Comparison of ENCODE assay signal across 8 cellular contexts in genomic region chr19:19663292-19664120, GRCh38. TPM values are rescaled to one million over a fixed set of nuclear protein-coding genes. Genes with fewer than 3 reads are reported as not detected.
DNase-seq lines count a peak whose midpoint lies in the region; ATAC-seq, FAIRE-seq and TF ChIP-seq lines count a peak whose summit lies in the region.

Gene ATP13A1 (minus strand): TSS chr19:19663676. CDS start chr19:19663666, 10 bp downstream.

- CTCF ChIA-PET in HepG2 (lab: Yijun Ruan, JAX; ENCODE audit: low intra/inter-chr PET ratio, low total read pairs) = no interaction called here

- POLR2A ChIA-PET in HepG2 (lab: Yijun Ruan, JAX) = interaction anchor here (0.6 to 1.6 kb wide), 6 partner anchors 14 to 203 kb away, joined by 3 to 18 read pairs (median 6); partner anchors contain the start of genes ZNF14 and ZNF253

- intact Hi-C loops in HepG2 (cut with micrococcal nuclease; ENCODE audit: unreplicated experiment) = loop anchor here (2.0 kb wide), 1 partner anchor 203 kb away; no protein-coding TSS in a partner anchor

- peak; percentile 73 to 84 for TF ChIP-seq POLR2A in HepG2 (IDR thresholded peaks at IDR 0.05; ENCODE audit: insufficient read depth in 1 of 2, low read depth in 2 of 2, low read length in 2 of 2)

- peak; percentile 70 to 75 for ATAC-seq in CD4-positive, CD25-positive, alpha-beta regulatory T cell (ENCODE audit: low read depth in 2 of 2)
- ATAC-seq in GM19395 (IDR thresholded peaks at IDR 0.05; ENCODE audit: unreplicated experiment) (peak; percentile 70), HG03565 (IDR thresholded peaks at IDR 0.05; ENCODE audit: unreplicated experiment) (peak; percentile 59), HepG2 (peak; percentile 87)

- in situ Hi-C loops in HepG2 (cut with HindIII; ENCODE audit: extremely low pct_ligation_motif_present, low pct_unique_long_range_greater_than_20kb) = no loop called here

- H3K27ac Mint-ChIP-seq in CD4-positive, CD25-positive, alpha-beta regulatory T cell = peak within 1 kb of the TSS; percentile 97 to 98 (median 98)

- 2% methylated on average over 10 of the region's 81 CpGs for WGBS in HepG2 (ENCODE audit: low lambda C conversion rate)

- H3K4me3 Mint-ChIP-seq in CD4-positive, CD25-positive, alpha-beta regulatory T cell = peak within 1 kb of the TSS; percentile 91 to 99 (median 94)

- peaks cover 9 to 55% (median 26%) of the 10 kb centered on the region in 4 donors for H3K4me1 Mint-ChIP-seq in CD4-positive, CD25-positive, alpha-beta regulatory T cell

- peaks cover 32% of the 10 kb centered on the region for H3K79me2 ChIP-seq in HepG2 (ENCODE audit: insufficient read depth, low read length)

- peaks cover 20% of the 10 kb centered on the region for H4K20me1 ChIP-seq in HepG2 (ENCODE audit: insufficient read depth, low read length)

- H3K27me3 Mint-ChIP-seq in CD4-positive, CD25-positive, alpha-beta regulatory T cell = peaks cover 6% of the 10 kb centered on the region

- TF ChIP-seq CTCF in HepG2 (CRISPR knock-in tag; IDR thresholded peaks at IDR 0.05) = 0 out of 2 replicates have a peak, but pooled peaks have one; percentile 13

- peaks cover 43% of the 10 kb centered on the region for H3K4me1 ChIP-seq in CD4-positive, CD25-positive, alpha-beta regulatory T cell (ENCODE audit: control insufficient read depth, insufficient read depth, low read length, poor library complexity, severe bottlenecking)
- peaks cover 56% of the 10 kb centered on the region for H3K4me1 ChIP-seq in HepG2 (ENCODE audit: insufficient read depth, low read length)

- peak; percentile 55 for TF ChIP-seq RAD21 in HepG2 (CRISPR knock-in tag; IDR thresholded peaks at IDR 0.05)

- DNase-seq in CD4-positive, CD25-positive, alpha-beta regulatory T cell = peak; percentile 92 to 98 (median 95)
- DNase-seq in NCI-H748 treated with DMSO at 0.1 percent for 48 hours (lab: John Stamatoyannopoulos, UW) = peak; percentile 92
- DNase-seq in activated CD4-positive, alpha-beta T cell treated with anti-CD3 and anti-CD28 coated beads, Interleukin-2, amount 50 U/mL, for 24 hours (ENCODE audit: low read depth in 1 of 2, low spot score in 1 of 2) = peak; percentile 90 to 93
- DNase-seq in dermis blood vessel endothelial cell = peak; percentile 97
- peak; percentile 95 for DNase-seq in HepG2 (ENCODE audit: low spot score)
- peak; percentile 90 for DNase-seq in stimulated activated CD4-positive, alpha-beta T cell treated with anti-CD3 and anti-CD28 coated beads, Interleukin-4, amount 100 ng/mL, for 1 hour

- H3K4me2 ChIP-seq in HepG2 (ENCODE audit: low read depth, low read length) = peak within 1 kb of the TSS; percentile 92

- TF ChIP-seq EP300 in HepG2 (IDR thresholded peaks at IDR 0.05; ENCODE audit: low read depth in 2 of 2, low read length in 2 of 2) = no peak; a peak in 1 of 4 replicates
- no peak for TF ChIP-seq EP300 in HepG2 (CRISPR knock-in tag; IDR thresholded peaks at IDR 0.05; ENCODE audit: borderline replicate concordance)

- H3K36me3 Mint-ChIP-seq in CD4-positive, CD25-positive, alpha-beta regulatory T cell = peaks cover 8% of the 10 kb centered on the region

- H3K9me3 ChIP-seq in CD4-positive, CD25-positive, alpha-beta regulatory T cell (ENCODE audit: control insufficient read depth in 2 of 2, low read length in 2 of 2) = peaks cover 3 to 17% of the 10 kb centered on the region in 2 experiments
- H3K9me3 ChIP-seq in HepG2 (ENCODE audit: low read length) = no peaks in the 10 kb centered on the region

- no peak within 1 kb of the TSS for H2AFZ ChIP-seq in HepG2 (ENCODE audit: low read length)

- H3K9me3 Mint-ChIP-seq in CD4-positive, CD25-positive, alpha-beta regulatory T cell = peaks cover 0 to 8% (median 0%) of the 10 kb centered on the region in 7 donors

- peaks cover 14% of the 10 kb centered on the region for H3K36me3 ChIP-seq in CD4-positive, CD25-positive, alpha-beta regulatory T cell (ENCODE audit: control insufficient read depth, insufficient read depth, low read length)
- H3K36me3 ChIP-seq in HepG2 (replicated peaks in 1 of 2; ENCODE audit: control insufficient read depth in 1 of 2, insufficient read depth in 2 of 2, low read length in 2 of 2) = peaks cover 11 to 13% of the 10 kb centered on the region in 2 experiments; a peak in 4 of 5 replicates

- H3K9ac ChIP-seq in HepG2 (ENCODE audit: insufficient read depth, low read depth, low read length) = peak within 1 kb of the TSS; percentile 92

- no peaks in the 10 kb centered on the region for H3K27me3 ChIP-seq in CD4-positive, CD25-positive, alpha-beta regulatory T cell (ENCODE audit: control insufficient read depth, insufficient read depth, low read length)
- no peaks in the 10 kb centered on the region; a peak in 1 of 5 replicates for H3K27me3 ChIP-seq in HepG2 (ENCODE audit: control insufficient read depth in 1 of 2, insufficient read depth in 2 of 2, low read length in 2 of 2)

- peak within 1 kb of the TSS; percentile 84 for H3K4me3 ChIP-seq in CD4-positive, CD25-positive, alpha-beta regulatory T cell (ENCODE audit: low read depth, low read length)
- H3K4me3 ChIP-seq in HepG2 (replicated peaks in 1 of 3; ENCODE audit: insufficient read depth in 1 of 3, low read depth in 2 of 3, low read length in 3 of 3) = peak within 1 kb of the TSS; percentile 79 to 99 (median 95)

- H3K27ac ChIP-seq in CD4-positive, CD25-positive, alpha-beta regulatory T cell (ENCODE audit: insufficient read depth, low read length, poor library complexity, severe bottlenecking) = peak within 1 kb of the TSS; percentile 96
- H3K27ac ChIP-seq in HepG2 (ENCODE audit: extremely low read length, insufficient read depth, low read length) = peak within 1 kb of the TSS; percentile 97

- FAIRE-seq in HepG2 (lab: Jason Lieb, UNC) = no peak

- no TSS peak for BruUV-seq in HepG2 (replicated peaks; lab: Mats Ljungman, UMichigan)

TF ChIP-seq in HepG2, 621 proteins besides CTCF, POLR2A, EP300 and RAD21 (continues in another document):
- TF ChIP-seq ZNF280B (CRISPR knock-in tag; IDR thresholded peaks at IDR 0.05; ENCODE audit: borderline replicate concordance) (peak; percentile 36; the same call in 1 of the 2 replicates), HMGXB4 (CRISPR knock-in tag; IDR thresholded peaks at IDR 0.05; ENCODE audit: borderline replicate concordance in 1 of 2, low read depth in 1 of 2) (peak in 1 of 2 experiments; percentile 12; a peak in 1 of 4 replicates), BRCA1 (CRISPR knock-in tag; IDR thresholded peaks at IDR 0.05) (0 out of 2 replicates have a peak, but pooled peaks have one; percentile 53), MXD3 (CRISPR knock-in tag; IDR thresholded peaks at IDR 0.05) (peak; percentile 58)

RNA-seq across cellular contexts. Expression of gene ATP13A1, which starts in this region (rescaled TPM):
- total RNA-seq in CD4-positive, CD25-positive, alpha-beta regulatory T cell = 114 TPM
- polyA plus RNA-seq in CD4-positive, CD25-positive, alpha-beta regulatory T cell = 10 to 100 TPM; 24.1 to 31.9 (median 30.7) TPM
- 36.8 and 188 TPM in 2 replicates for total RNA-seq in dermis blood vessel endothelial cell
- total RNA-seq in HepG2 (2016; rRNA removed; fragmentation: Illumina TruSeq; extraction: Trizol) = 9.8 and 23.2 TPM in 2 replicates
- total RNA-seq in HepG2 (2016; cell fraction: cytosol; rRNA removed; fragmentation: Illumina TruSeq; extraction: Trizol; ENCODE audit: low read depth) = 8.5 and 9.9 TPM in 2 replicates
- total RNA-seq in HepG2 (2016; cell fraction: insoluble cytoplasmic fraction; rRNA removed; fragmentation: Illumina TruSeq; extraction: Trizol) = 5.9 and 25.7 TPM in 2 replicates
- 11.2 and 13.7 TPM in 2 replicates for total RNA-seq in HepG2 (2016; cell fraction: membrane; rRNA removed; fragmentation: Illumina TruSeq; extraction: Trizol)
- 38.0 and 41.5 TPM in 2 replicates for total RNA-seq in HepG2 (2016; cell fraction: nucleus; rRNA removed; fragmentation: Illumina TruSeq; extraction: Trizol)
- polyA plus RNA-seq in HepG2 (2011; rRNA removed) = 41.0 and 41.7 TPM in 2 replicates
- polyA plus RNA-seq in HepG2 (2011; cell fraction: cytosol; rRNA removed) = 10.1 and 16.3 TPM in 2 replicates
- 461 and 645 TPM in 2 replicates for polyA plus RNA-seq in HepG2 (2011; cell fraction: nucleus; rRNA removed)
- polyA plus RNA-seq in HepG2 (2012) = 25.9 and 38.7 TPM in 2 replicates
- polyA plus RNA-seq in HepG2 (2016; cell fraction: cytosol; fragmentation: Illumina TruSeq; extraction: Trizol; ENCODE audit: low read depth) = 4.4 and 5.2 TPM in 2 replicates
- polyA plus RNA-seq in HepG2 (2016; cell fraction: insoluble cytoplasmic fraction; fragmentation: Illumina TruSeq; extraction: Trizol; ENCODE audit: low read depth) = 7.4 and 11.3 TPM in 2 replicates
- 8.0 and 10.2 TPM in 2 replicates for polyA plus RNA-seq in HepG2 (2016; cell fraction: membrane; fragmentation: Illumina TruSeq; extraction: Trizol; ENCODE audit: low read depth)
- 159 and 170 TPM in 2 replicates for polyA plus RNA-seq in HepG2 (2016; cell fraction: nucleus; fragmentation: Illumina TruSeq; extraction: Trizol; ENCODE audit: insufficient read depth, low read depth)
- 80.6 and 93.0 TPM in 2 replicates for polyA minus RNA-seq in HepG2 (2011; rRNA and poly(A)+ RNA removed; ENCODE audit: low replicate concordance)
- 18.7 and 21.6 TPM in 2 replicates for polyA minus RNA-seq in HepG2 (2011; cell fraction: cytosol; rRNA and poly(A)+ RNA removed)
- polyA minus RNA-seq in HepG2 (2011; cell fraction: nucleus; rRNA and poly(A)+ RNA removed) = 57.6 and 63.4 TPM in 2 replicates

Comparison
In these comparisons a context has a peak if more than half of its experiments do, and no peak if none do; other contexts are left out.
1. Peak in every context shown above with its lines: DNase-seq, ATAC-seq, H3K4me3 ChIP-seq and H3K27ac ChIP-seq.